In the genomic region with DNA sequence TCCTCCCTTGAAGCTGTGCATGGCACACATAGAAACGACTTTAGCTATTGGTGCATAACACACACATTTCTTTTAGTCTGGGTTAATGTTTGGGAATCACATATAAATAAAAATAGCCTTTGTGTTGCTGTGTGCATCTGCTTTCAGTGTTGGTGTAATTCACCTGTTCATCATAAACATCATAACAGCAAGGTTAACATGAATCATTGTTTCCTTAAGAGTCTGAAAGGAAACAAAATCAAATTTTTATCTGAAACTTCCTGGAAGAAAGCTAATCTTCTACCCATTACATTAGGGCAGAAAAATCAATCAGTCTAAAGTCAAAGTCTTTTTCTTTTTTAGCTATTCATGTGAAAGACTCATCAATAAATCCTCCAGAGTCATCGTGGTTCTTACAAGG, we compare ENCODE assay signal across 26 cellular contexts. TPM values are rescaled to one million over a fixed set of nuclear protein-coding genes. Genes with fewer than 3 reads are reported as not detected.
DNase-seq lines count a peak whose midpoint lies in the region; ATAC-seq, FAIRE-seq and TF ChIP-seq lines count a peak whose summit lies in the region.
"Had no signal": no experiment of that assay in that cellular context is flagged by ENCODE, and none has a peak within 500 bp of the region (broad histone marks: within the 10 kb centered on the region; RNA-seq: fewer than 3 reads in every experiment).

No MANE protein-coding gene starts in this region.

- H3K9ac ChIP-seq in Karpas-422 (ENCODE audit: low read length) (no peak overlapping the region), endothelial cell of umbilical vein (replicated peaks; ENCODE audit: extremely low read depth, insufficient read depth, low read length) (no peak overlapping the region), endodermal cell (ENCODE audit: extremely low read depth, low read length, poor library complexity, severe bottlenecking) (no peak overlapping the region)

- no peak for ATAC-seq in GM19452 (IDR thresholded peaks at IDR 0.05; ENCODE audit: unreplicated experiment)
- no peak for ATAC-seq in HG03135 (IDR thresholded peaks at IDR 0.05; ENCODE audit: unreplicated experiment)
- ATAC-seq: A549, GM12878, HCT116, HepG2 had no signal

- H3K9me2 ChIP-seq in Karpas-422 (replicated peaks; ENCODE audit: insufficient read depth, low read length), result no peaks in the 10 kb centered on the region

- CTCF ChIA-PET in endothelial cell of umbilical vein (lab: Charles Lee), result interaction anchor here (1.1 kb wide), 1 partner anchor 175 kb away, joined by 4 read pairs; no protein-coding TSS in a partner anchor

- no peaks in the 10 kb centered on the region for H3K9me3 ChIP-seq in Karpas-422 (ENCODE audit: low read length)
- no peaks in the 10 kb centered on the region for H3K9me3 ChIP-seq in endothelial cell of umbilical vein (replicated peaks; ENCODE audit: control insufficient read depth, insufficient read depth, low read length)
- no peaks in the 10 kb centered on the region for H3K9me3 ChIP-seq in endodermal cell (ENCODE audit: control insufficient read depth, low read length)
- H3K9me3 ChIP-seq: A549, Caco-2 had no signal

- H3K27me3 ChIP-seq in Karpas-422 (ENCODE audit: low read length) (no peaks in the 10 kb centered on the region), endothelial cell of umbilical vein (ENCODE audit: control insufficient read depth in 2 of 2, insufficient read depth in 2 of 2, low read length in 2 of 2) (no peaks in the 10 kb centered on the region), endodermal cell (ENCODE audit: control insufficient read depth, insufficient read depth, low read length, poor library complexity, severe bottlenecking) (no peaks in the 10 kb centered on the region)

- peaks cover 3% of the 10 kb centered on the region for H3K4me1 Mint-ChIP-seq in endodermal cell

- dilution Hi-C loops in endothelial cell of umbilical vein (cut with MboI; ENCODE audit: extremely low pct_ligation_motif_present, low sequenced_read_pairs), result no loop called here

- H2AFZ ChIP-seq in Karpas-422 (ENCODE audit: low read length) (no peak overlapping the region), endothelial cell of umbilical vein (ENCODE audit: low read depth, low read length) (no peak overlapping the region)

- no peaks in the 10 kb centered on the region for H3K9me1 ChIP-seq in endothelial cell of umbilical vein (replicated peaks; ENCODE audit: control insufficient read depth, extremely low read depth, insufficient read depth, low read length)

- TF ChIP-seq CTCF in endothelial cell of umbilical vein (IDR thresholded peaks at IDR 0.05; ENCODE audit: extremely low read depth in 1 of 2, insufficient read depth in 1 of 2, low read depth in 1 of 2, low read length in 2 of 2), result no peak
- TF ChIP-seq CTCF in endodermal cell (conservative IDR thresholded peaks at IDR 0.05), result no peak

- no peaks in the 10 kb centered on the region for H3K27me3 Mint-ChIP-seq in endodermal cell (ENCODE audit: insufficient read depth)
- H3K27me3 Mint-ChIP-seq: CD4-positive, alpha-beta T cell had no signal

- H3K4me3 Mint-ChIP-seq in endodermal cell, result no peak overlapping the region
- H3K4me3 Mint-ChIP-seq: CD4-positive, alpha-beta T cell; HFFc6; IgD-negative memory B cell had no signal

- TF ChIP-seq POLR2A in endothelial cell of umbilical vein (IDR thresholded peaks at IDR 0.05; ENCODE audit: low read depth, low read length), result no peak

- H3K4me2 ChIP-seq in Karpas-422 (ENCODE audit: low read depth, low read length, poor library complexity, severe bottlenecking) (no peak overlapping the region), endothelial cell of umbilical vein (ENCODE audit: insufficient read depth, low read length) (peak overlapping the region; percentile 47)
- H3K4me2 ChIP-seq: A549 had no signal

- intact Hi-C loops in endothelial cell of umbilical vein (cut with micrococcal nuclease), result no loop called here

- no TSS peak for BruUV-seq in endothelial cell of umbilical vein (replicated peaks; lab: Mats Ljungman, UMichigan)

- H3K36me3 Mint-ChIP-seq in endodermal cell (ENCODE audit: low read depth), result no peaks in the 10 kb centered on the region

- H3K27ac ChIP-seq in Karpas-422 (ENCODE audit: low read length) (no peak overlapping the region), endothelial cell of umbilical vein (ENCODE audit: insufficient read depth, low read depth, low read length) (peak overlapping the region; percentile 21), endodermal cell (ENCODE audit: low read depth, low read length) (no peak overlapping the region)
- H3K27ac ChIP-seq: 22Rv1, A549 had no signal

- no peak overlapping the region for H3K27ac Mint-ChIP-seq in endodermal cell
- H3K27ac Mint-ChIP-seq: CD4-positive, alpha-beta T cell; HFFc6; IgD-negative memory B cell had no signal

- DNase-seq in DMS53 (lab: John Stamatoyannopoulos, UW), result peak; percentile 4
- DNase-seq in DMS53 treated with DMSO at 0.1 percent for 48 hours (lab: John Stamatoyannopoulos, UW; ENCODE audit: unreplicated experiment), result no peak
- DNase-seq in Karpas-422, result peak; percentile 21
- DNase-seq in endothelial cell of umbilical vein (ENCODE audit: low read depth, low spot score), result peak; percentile 54
- no peak for DNase-seq in endodermal cell
- DNase-seq: AML-193; Caco-2; CD4-positive, alpha-beta T cell; DMS153; DND-41; EL; GOT3; H7; HFFc6; KBM-7 had no signal

- H3K4me1 ChIP-seq in Karpas-422 (ENCODE audit: low read length) (no peaks in the 10 kb centered on the region), endothelial cell of umbilical vein (ENCODE audit: control insufficient read depth, extremely low read depth, insufficient read depth, low read length) (peaks cover 11% of the 10 kb centered on the region), endodermal cell (ENCODE audit: control insufficient read depth, insufficient read depth, low read length) (no peaks in the 10 kb centered on the region)
- H3K4me1 ChIP-seq: A549, Caco-2 had no signal

- 70 to 82% methylated on average over 1 to 2 of the region's 2 CpGs for WGBS in endodermal cell (ENCODE audit: insufficient coverage in 1 of 2, insufficient read length in 1 of 2), 2 experiments

- POLR2A ChIA-PET in endothelial cell of umbilical vein (lab: Charles Lee), result no interaction called here

- H3K4me3 ChIP-seq in Karpas-422 (ENCODE audit: low read length) (no peak overlapping the region), endothelial cell of umbilical vein (replicated peaks in 1 of 3; ENCODE audit: insufficient read depth in 1 of 3, low read depth in 1 of 3, low read length in 3 of 3) (no peak overlapping the region), endodermal cell (ENCODE audit: low read length) (no peak overlapping the region)
- H3K4me3 ChIP-seq: A549, GM12878 had no signal

- H4K20me1 ChIP-seq in Karpas-422 (ENCODE audit: insufficient read depth, low read depth, low read length) (no peaks in the 10 kb centered on the region), endothelial cell of umbilical vein (replicated peaks; ENCODE audit: control insufficient read depth, extremely low read depth, insufficient read depth, low read length) (no peaks in the 10 kb centered on the region)

- H3K36me3 ChIP-seq in Karpas-422 (ENCODE audit: insufficient read depth, low read length), result no peaks in the 10 kb centered on the region
- no peaks in the 10 kb centered on the region for H3K36me3 ChIP-seq in endothelial cell of umbilical vein (ENCODE audit: control insufficient read depth in 2 of 2, extremely low read depth in 1 of 2, insufficient read depth in 2 of 2, low read length in 2 of 2)
- H3K36me3 ChIP-seq in endodermal cell (ENCODE audit: control insufficient read depth, insufficient read depth, low read length), result no peaks in the 10 kb centered on the region

- H3K79me2 ChIP-seq in Karpas-422 (ENCODE audit: low read length) (no peaks in the 10 kb centered on the region), endothelial cell of umbilical vein (ENCODE audit: control insufficient read depth, insufficient read depth, low read length) (no peaks in the 10 kb centered on the region)

- H3K9me3 Mint-ChIP-seq in endodermal cell, result no peaks in the 10 kb centered on the region
- H3K9me3 Mint-ChIP-seq: HFFc6, IgD-negative memory B cell had no signal

- FAIRE-seq in endothelial cell of umbilical vein (lab: Jason Lieb, UNC), result peak; percentile 62
- FAIRE-seq: A549, GM12878, GM18507, HepG2 had no signal

TF ChIP-seq in endothelial cell of umbilical vein, 7 proteins besides CTCF, POLR2A, EP300 and RAD21:
- TF ChIP-seq FOS (IDR thresholded peaks at IDR 0.05; ENCODE audit: borderline replicate concordance, insufficient read depth, low read length) (peak; percentile 45), MYC (IDR thresholded peaks at IDR 0.05; ENCODE audit: low read depth, low read length) (no peak)

RNA-seq across cellular contexts. Expression of a gene that starts 35.0 kb away (rescaled TPM):
- not detected in 2 replicates for total RNA-seq in Karpas-422 (2014; rRNA removed; shearing (Covaris generic); ENCODE audit: low replicate concordance)
- total RNA-seq in endothelial cell of umbilical vein (not detected in 2 replicates), endodermal cell (1 to 10 TPM in 1 of 2 donors, under 1 TPM in 1; 0.53 to 1.1 TPM)
- polyA plus RNA-seq in endothelial cell of umbilical vein, result not detected in 2 replicates
- not detected in 2 replicates for polyA plus RNA-seq in endothelial cell of umbilical vein (2011; cell fraction: cytosol; rRNA removed)
- not detected in 2 replicates for polyA plus RNA-seq in endothelial cell of umbilical vein (2011; cell fraction: nucleus; rRNA removed)
- polyA plus RNA-seq in endothelial cell of umbilical vein (2012), result not detected in 2 replicates
- polyA minus RNA-seq in endothelial cell of umbilical vein, result not detected in 2 replicates
- polyA minus RNA-seq in endothelial cell of umbilical vein (2011; cell fraction: cytosol; rRNA and poly(A)+ RNA removed), result not detected
- not detected in 2 replicates for polyA minus RNA-seq in endothelial cell of umbilical vein (2011; cell fraction: nucleus; rRNA and poly(A)+ RNA removed)
- 0.28 TPM for polyA plus RNA-seq in endodermal cell (2013, experiment 1 of 2)
- 0.17 TPM for polyA plus RNA-seq in endodermal cell (2013, experiment 2 of 2)
- total RNA-seq: Caco-2, G401, HepG2, HFFc6 had no signal
- polyA plus RNA-seq: A549, BJ, IgD-negative memory B cell had no signal

Comparison
In these comparisons a context has a peak if more than half of its experiments do, and no peak if none do; other contexts are left out.
1. DNase-seq: peak in DMS53 (single experiment), Karpas-422 (single experiment) and endothelial cell of umbilical vein (single experiment); none in DMS53 treated with DMSO at 0.1 percent for 48 hours (single experiment) and endodermal cell (single experiment).